In genomic region chr3:63993653-63994079, GRCh38 we compare ENCODE assay signal across 8 cellular contexts. TPM values are rescaled to one million over a fixed set of nuclear protein-coding genes. Genes with fewer than 3 reads are reported as not detected.
DNase-seq lines count a peak whose midpoint lies in the region; ATAC-seq, FAIRE-seq and TF ChIP-seq lines count a peak whose summit lies in the region.

No MANE protein-coding gene starts in this region.

- H3K27ac ChIP-seq in C4-2B (no peak overlapping the region), endothelial cell of umbilical vein (ENCODE audit: insufficient read depth, low read depth, low read length) (no peak overlapping the region)

- no peaks in the 10 kb centered on the region for H3K27me3 Mint-ChIP-seq in activated CD8-positive, alpha-beta T cell treated with anti-CD3 and anti-CD28 coated beads, Interleukin-2, amount 10 ng/mL, durations not matched to agents 7 days and 5 days (ENCODE audit: low read depth)

- H3K4me3 Mint-ChIP-seq in activated CD8-positive, alpha-beta T cell treated with anti-CD3 and anti-CD28 coated beads, Interleukin-2, amount 10 ng/mL, durations not matched to agents 7 days and 5 days: no peak overlapping the region

- peak; percentile 86 for TF ChIP-seq CTCF in C4-2B (conservative IDR thresholded peaks at IDR 0.05)
- TF ChIP-seq CTCF in endothelial cell of umbilical vein (IDR thresholded peaks at IDR 0.05; ENCODE audit: extremely low read depth in 1 of 2, insufficient read depth in 1 of 2, low read depth in 1 of 2, low read length in 2 of 2): peak; percentile 90 to 92

- H3K4me1 Mint-ChIP-seq in activated CD8-positive, alpha-beta T cell treated with anti-CD3 and anti-CD28 coated beads, Interleukin-2, amount 10 ng/mL, durations not matched to agents 7 days and 5 days (ENCODE audit: low read depth): peaks cover 29% of the 10 kb centered on the region

- no peak overlapping the region for H3K4me2 ChIP-seq in endothelial cell of umbilical vein (ENCODE audit: insufficient read depth, low read length)

- H3K4me1 ChIP-seq in endothelial cell of umbilical vein (ENCODE audit: control insufficient read depth, extremely low read depth, insufficient read depth, low read length): peaks cover 5% of the 10 kb centered on the region

- peak; percentile 77 for ATAC-seq in GM18870 (IDR thresholded peaks at IDR 0.05; ENCODE audit: unreplicated experiment)
- peak; percentile 75 for ATAC-seq in HG03135 (IDR thresholded peaks at IDR 0.05; ENCODE audit: unreplicated experiment)
- peak; percentile 92 for ATAC-seq in activated CD8-positive, alpha-beta T cell treated with anti-CD3 and anti-CD28 coated beads, Interleukin-2, amount 10 ng/mL, durations not matched to agents 7 days and 5 days

- no peak for TF ChIP-seq POLR2A in endothelial cell of umbilical vein (IDR thresholded peaks at IDR 0.05; ENCODE audit: low read depth, low read length)

- CTCF ChIA-PET in activated CD8-positive, alpha-beta T cell treated with anti-CD3 and anti-CD28 coated beads, Interleukin-2, amount 10 ng/mL, durations not matched to agents 7 days and 5 days (lab: Charles Lee): interaction anchor here (0.6 to 7.8 kb wide), 17 partner anchors 9 to 176 kb away, joined by 3 to 143 read pairs (median 5); no protein-coding TSS in a partner anchor
- CTCF ChIA-PET in endothelial cell of umbilical vein (lab: Charles Lee): interaction anchor here (0.7 to 6.0 kb wide), 14 partner anchors 10 to 643 kb away, joined by 3 to 45 read pairs (median 4); no protein-coding TSS in a partner anchor

- peaks cover 79% of the 10 kb centered on the region for H3K36me3 Mint-ChIP-seq in activated CD8-positive, alpha-beta T cell treated with anti-CD3 and anti-CD28 coated beads, Interleukin-2, amount 10 ng/mL, durations not matched to agents 7 days and 5 days (ENCODE audit: low read depth)

- DNase-seq in NCI-H446 treated with DMSO at 0.1 percent for 48 hours (lab: John Stamatoyannopoulos, UW) (peak; percentile 18), endothelial cell of umbilical vein (ENCODE audit: low read depth, low spot score) (peak; percentile 71), middle frontal gyrus (ENCODE audit: extremely low spot score, low spot score) (peak; percentile 74)
- peak; percentile 63 for DNase-seq in activated CD8-positive, alpha-beta T cell treated with anti-CD3 and anti-CD28 coated beads, Interleukin-2, amount 10 ng/mL, durations not matched to agents 7 days and 5 days
- DNase-seq in stimulated activated naive CD4-positive, alpha-beta T cell (lab: John Stamatoyannopoulos, UW): peak in 5 of 6 experiments; percentile 22 to 68 (median 48)

- FAIRE-seq in endothelial cell of umbilical vein (lab: Jason Lieb, UNC): peak; percentile 92

- dilution Hi-C loops in endothelial cell of umbilical vein (cut with MboI; ENCODE audit: extremely low pct_ligation_motif_present, low sequenced_read_pairs): no loop called here

- no peaks in the 10 kb centered on the region for H3K79me2 ChIP-seq in endothelial cell of umbilical vein (ENCODE audit: control insufficient read depth, insufficient read depth, low read length)

- peaks cover 2 to 35% of the 10 kb centered on the region in 2 experiments for H3K36me3 ChIP-seq in endothelial cell of umbilical vein (ENCODE audit: control insufficient read depth in 2 of 2, extremely low read depth in 1 of 2, insufficient read depth in 2 of 2, low read length in 2 of 2)

- BruUV-seq in endothelial cell of umbilical vein (replicated peaks; lab: Mats Ljungman, UMichigan): no TSS peak

- H3K9ac ChIP-seq in endothelial cell of umbilical vein (replicated peaks; ENCODE audit: extremely low read depth, insufficient read depth, low read length): no peak overlapping the region

- H3K27me3 ChIP-seq in endothelial cell of umbilical vein (ENCODE audit: control insufficient read depth in 2 of 2, insufficient read depth in 2 of 2, low read length in 2 of 2): no peaks in the 10 kb centered on the region

- H3K9me3 ChIP-seq in endothelial cell of umbilical vein (replicated peaks; ENCODE audit: control insufficient read depth, insufficient read depth, low read length): no peaks in the 10 kb centered on the region

- no peaks in the 10 kb centered on the region for H4K20me1 ChIP-seq in endothelial cell of umbilical vein (replicated peaks; ENCODE audit: control insufficient read depth, extremely low read depth, insufficient read depth, low read length)

- peak overlapping the region; percentile 23 for H3K27ac Mint-ChIP-seq in activated CD8-positive, alpha-beta T cell treated with anti-CD3 and anti-CD28 coated beads, Interleukin-2, amount 10 ng/mL, durations not matched to agents 7 days and 5 days

- H3K9me1 ChIP-seq in endothelial cell of umbilical vein (replicated peaks; ENCODE audit: control insufficient read depth, extremely low read depth, insufficient read depth, low read length): no peaks in the 10 kb centered on the region

- POLR2A ChIA-PET in activated CD8-positive, alpha-beta T cell treated with anti-CD3 and anti-CD28 coated beads, Interleukin-2, amount 10 ng/mL, durations not matched to agents 7 days and 5 days (lab: Charles Lee): interaction anchor here (0.8 to 1.9 kb wide), 3 partner anchors 25 to 30 kb away, joined by 3 to 5 read pairs (median 4); partner anchors contain the start of gene PSMD6
- POLR2A ChIA-PET in endothelial cell of umbilical vein (lab: Charles Lee): interaction anchor here (0.7 kb wide), 1 partner anchor 117 kb away, joined by 4 read pairs; no protein-coding TSS in a partner anchor

- no peak overlapping the region for H2AFZ ChIP-seq in endothelial cell of umbilical vein (ENCODE audit: low read depth, low read length)

- no peaks in the 10 kb centered on the region for H3K9me3 Mint-ChIP-seq in activated CD8-positive, alpha-beta T cell treated with anti-CD3 and anti-CD28 coated beads, Interleukin-2, amount 10 ng/mL, durations not matched to agents 7 days and 5 days (ENCODE audit: insufficient read depth)

- intact Hi-C loops in endothelial cell of umbilical vein (cut with micrococcal nuclease): loop anchor here (1.0 to 2.0 kb wide), 6 partner anchors 33 to 642 kb away; partner anchors contain the start of genes C3orf49 and SCAANT1

- no peak overlapping the region for H3K4me3 ChIP-seq in endothelial cell of umbilical vein (replicated peaks in 1 of 3; ENCODE audit: insufficient read depth in 1 of 3, low read depth in 1 of 3, low read length in 3 of 3)

TF ChIP-seq in endothelial cell of umbilical vein, 7 proteins besides CTCF, POLR2A, EP300 and RAD21:
- no peak for TF ChIP-seq JUN (IDR thresholded peaks at IDR 0.05; ENCODE audit: borderline replicate concordance, insufficient read depth, insufficient read length, low read depth)
- TF ChIP-seq, protein P1, sequence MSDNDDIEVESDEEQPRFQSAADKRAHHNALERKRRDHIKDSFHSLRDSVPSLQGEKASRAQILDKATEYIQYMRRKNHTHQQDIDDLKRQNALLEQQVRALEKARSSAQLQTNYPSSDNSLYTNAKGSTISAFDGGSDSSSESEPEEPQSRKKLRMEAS (IDR thresholded peaks at IDR 0.05; ENCODE audit: insufficient read depth, insufficient read length): no peak
- no peak for TF ChIP-seq FOS (IDR thresholded peaks at IDR 0.05; ENCODE audit: borderline replicate concordance, insufficient read depth, low read length)
- no peak for TF ChIP-seq MYC (IDR thresholded peaks at IDR 0.05; ENCODE audit: low read depth, low read length)
- no peak for TF ChIP-seq EZH2 (IDR thresholded peaks at IDR 0.05; ENCODE audit: borderline replicate concordance, low read depth, low read length, severe bottlenecking)
- no peak for TF ChIP-seq GATA2 (IDR thresholded peaks at IDR 0.05; ENCODE audit: insufficient read depth, insufficient read length, low read depth, low read length)
- TF ChIP-seq POLR2AphosphoS5 (IDR thresholded peaks at IDR 0.05; ENCODE audit: insufficient read depth, low read depth, low read length): no peak

RNA-seq across cellular contexts. Expression of gene PSMD6, which starts 29.6 kb away (rescaled TPM):
- total RNA-seq in activated CD8-positive, alpha-beta T cell treated with anti-CD3 and anti-CD28 coated beads, Interleukin-2, amount 10 ng/mL, durations not matched to agents 7 days and 5 days: 10 to 100 TPM; 81.2 to 86.3 TPM
- 89.4 and 90.8 TPM in 2 replicates for total RNA-seq in endothelial cell of umbilical vein
- 38.3 and 53.7 TPM in 2 replicates for polyA plus RNA-seq in endothelial cell of umbilical vein
- 65.5 and 65.9 TPM in 2 replicates for polyA plus RNA-seq in endothelial cell of umbilical vein (2011; cell fraction: cytosol; rRNA removed)
- 70.6 and 95.7 TPM in 2 replicates for polyA plus RNA-seq in endothelial cell of umbilical vein (2011; cell fraction: nucleus; rRNA removed)
- 79.5 and 136 TPM in 2 replicates for polyA plus RNA-seq in endothelial cell of umbilical vein (2012)
- 42.5 and 44.5 TPM in 2 replicates for polyA minus RNA-seq in endothelial cell of umbilical vein
- polyA minus RNA-seq in endothelial cell of umbilical vein (2011; cell fraction: cytosol; rRNA and poly(A)+ RNA removed): 19.8 TPM
- polyA minus RNA-seq in endothelial cell of umbilical vein (2011; cell fraction: nucleus; rRNA and poly(A)+ RNA removed): 96.2 and 126 TPM in 2 replicates

Comparison
In these comparisons a context has a peak if more than half of its experiments do, and no peak if none do; other contexts are left out.
1. DNase-seq: peak in every context shown above with its lines; median percentile 74 in middle frontal gyrus; 71 in endothelial cell of umbilical vein; 63 in activated CD8-positive, alpha-beta T cell treated with anti-CD3 and anti-CD28 coated beads, Interleukin-2, amount 10 ng/mL, durations not matched to agents 7 days and 5 days; 48 in stimulated activated naive CD4-positive, alpha-beta T cell; 18 in NCI-H446 treated with DMSO at 0.1 percent for 48 hours.